ENCODE assay signal across 1 cellular context in the genomic region with DNA sequence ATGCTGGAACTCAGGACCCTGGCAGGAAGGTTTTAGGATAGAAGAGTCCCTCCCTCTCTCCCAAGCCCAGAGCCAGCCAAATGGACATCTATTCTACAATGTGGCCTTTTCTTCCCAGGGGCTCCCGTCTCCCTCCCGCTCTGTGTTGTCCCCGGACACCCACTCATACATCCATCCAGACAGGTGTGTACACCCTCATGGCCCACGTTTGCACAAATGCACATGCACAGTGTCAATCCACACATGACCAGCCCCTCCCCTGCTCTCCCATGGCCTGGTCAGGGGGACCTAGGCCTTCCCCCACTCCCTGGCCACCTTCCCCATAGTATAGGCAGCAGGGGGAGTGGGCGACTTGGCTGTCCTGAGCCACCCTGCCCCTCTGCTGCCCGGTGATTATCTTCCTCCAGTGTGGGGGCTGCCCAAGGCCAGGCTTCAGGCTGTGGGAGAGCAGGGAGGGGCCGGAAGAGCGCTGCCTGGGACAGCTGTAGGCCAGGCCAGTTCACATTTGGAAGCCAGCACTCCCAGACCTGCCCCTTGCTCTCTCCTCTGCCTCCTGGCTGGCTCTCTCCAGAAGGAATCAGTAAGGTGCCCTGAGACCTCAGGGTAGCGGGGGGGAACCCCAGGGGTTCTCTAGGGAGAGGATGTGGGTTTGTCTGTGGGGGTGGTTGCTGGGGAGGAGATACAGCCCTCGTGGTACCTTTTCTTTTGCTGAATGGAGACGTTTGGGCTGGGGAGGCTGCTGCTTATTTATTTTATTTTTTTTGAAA.
TF ChIP-seq lines count a peak whose summit lies in the region.

No MANE protein-coding gene starts in this region.

TF ChIP-seq in HEK293, 187 proteins besides CTCF, POLR2A, EP300 and RAD21 (continued from another document):
- TF ChIP-seq, protein P1, sequence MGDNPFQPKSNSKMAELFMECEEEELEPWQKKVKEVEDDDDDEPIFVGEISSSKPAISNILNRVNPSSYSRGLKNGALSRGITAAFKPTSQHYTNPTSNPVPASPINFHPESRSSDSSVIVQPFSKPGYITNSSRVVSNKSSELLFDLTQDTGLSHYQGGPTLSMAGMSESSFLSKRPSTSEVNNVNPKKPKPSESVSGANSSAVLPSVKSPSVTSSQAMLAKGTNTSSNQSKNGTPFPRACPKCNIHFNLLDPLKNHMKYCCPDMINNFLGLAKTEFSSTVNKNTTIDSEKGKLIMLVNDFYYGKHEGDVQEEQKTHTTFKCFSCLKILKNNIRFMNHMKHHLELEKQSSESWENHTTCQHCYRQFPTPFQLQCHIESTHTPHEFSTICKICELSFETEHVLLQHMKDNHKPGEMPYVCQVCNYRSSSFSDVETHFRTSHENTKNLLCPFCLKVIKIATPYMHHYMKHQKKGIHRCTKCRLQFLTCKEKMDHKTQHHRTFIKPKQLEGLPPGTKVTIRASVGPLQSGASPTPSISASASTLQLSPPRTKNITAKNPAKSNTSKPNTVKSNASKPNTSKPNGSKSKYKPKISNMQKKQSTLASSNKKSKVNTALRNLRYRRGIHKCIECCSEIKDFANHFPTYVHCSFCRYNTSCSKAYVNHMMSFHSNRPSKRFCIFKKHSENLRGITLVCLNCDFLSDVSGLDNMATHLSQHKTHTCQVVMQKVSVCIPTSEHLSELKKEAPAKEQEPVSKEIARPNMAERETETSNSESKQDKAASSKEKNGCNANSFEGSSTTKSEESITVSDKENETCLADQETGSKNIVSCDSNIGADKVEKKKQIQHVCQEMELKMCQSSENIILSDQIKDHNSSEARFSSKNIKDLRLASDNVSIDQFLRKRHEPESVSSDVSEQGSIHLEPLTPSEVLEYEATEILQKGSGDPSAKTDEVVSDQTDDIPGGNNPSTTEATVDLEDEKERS (tag by site-specific recombination; IDR thresholded peaks at IDR 0.05): no peak
- TF ChIP-seq, protein P2, sequence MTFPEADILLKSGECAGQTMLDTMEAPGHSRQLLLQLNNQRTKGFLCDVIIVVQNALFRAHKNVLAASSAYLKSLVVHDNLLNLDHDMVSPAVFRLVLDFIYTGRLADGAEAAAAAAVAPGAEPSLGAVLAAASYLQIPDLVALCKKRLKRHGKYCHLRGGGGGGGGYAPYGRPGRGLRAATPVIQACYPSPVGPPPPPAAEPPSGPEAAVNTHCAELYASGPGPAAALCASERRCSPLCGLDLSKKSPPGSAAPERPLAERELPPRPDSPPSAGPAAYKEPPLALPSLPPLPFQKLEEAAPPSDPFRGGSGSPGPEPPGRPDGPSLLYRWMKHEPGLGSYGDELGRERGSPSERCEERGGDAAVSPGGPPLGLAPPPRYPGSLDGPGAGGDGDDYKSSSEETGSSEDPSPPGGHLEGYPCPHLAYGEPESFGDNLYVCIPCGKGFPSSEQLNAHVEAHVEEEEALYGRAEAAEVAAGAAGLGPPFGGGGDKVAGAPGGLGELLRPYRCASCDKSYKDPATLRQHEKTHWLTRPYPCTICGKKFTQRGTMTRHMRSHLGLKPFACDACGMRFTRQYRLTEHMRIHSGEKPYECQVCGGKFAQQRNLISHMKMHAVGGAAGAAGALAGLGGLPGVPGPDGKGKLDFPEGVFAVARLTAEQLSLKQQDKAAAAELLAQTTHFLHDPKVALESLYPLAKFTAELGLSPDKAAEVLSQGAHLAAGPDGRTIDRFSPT (tag by site-specific recombination; IDR thresholded peaks at IDR 0.05): no peak
- no peak for TF ChIP-seq ZNF10 (tag by site-specific recombination; IDR thresholded peaks at IDR 0.05)
- no peak for TF ChIP-seq OSR2 (tag by site-specific recombination; IDR thresholded peaks at IDR 0.05)
- TF ChIP-seq ZNF585B (tag by site-specific recombination; IDR thresholded peaks at IDR 0.05): no peak
- TF ChIP-seq, protein P3, sequence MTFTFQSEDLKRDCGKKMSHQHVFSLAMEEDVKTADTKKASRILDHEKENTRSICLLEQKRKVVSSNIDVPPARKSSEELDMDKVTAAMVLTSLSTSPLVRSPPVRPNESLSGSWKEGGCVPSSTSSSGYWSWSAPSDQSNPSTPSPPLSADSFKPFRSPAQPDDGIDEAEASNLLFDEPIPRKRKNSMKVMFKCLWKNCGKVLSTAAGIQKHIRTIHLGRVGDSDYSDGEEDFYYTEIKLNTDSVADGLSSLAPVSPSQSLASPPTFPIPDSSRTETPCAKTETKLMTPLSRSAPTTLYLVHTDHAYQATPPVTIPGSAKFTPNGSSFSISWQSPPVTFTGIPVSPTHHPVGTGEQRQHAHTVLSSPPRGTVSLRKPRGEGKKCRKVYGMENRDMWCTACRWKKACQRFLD (tag by site-specific recombination; IDR thresholded peaks at IDR 0.05): no peak
- TF ChIP-seq, protein P4, sequence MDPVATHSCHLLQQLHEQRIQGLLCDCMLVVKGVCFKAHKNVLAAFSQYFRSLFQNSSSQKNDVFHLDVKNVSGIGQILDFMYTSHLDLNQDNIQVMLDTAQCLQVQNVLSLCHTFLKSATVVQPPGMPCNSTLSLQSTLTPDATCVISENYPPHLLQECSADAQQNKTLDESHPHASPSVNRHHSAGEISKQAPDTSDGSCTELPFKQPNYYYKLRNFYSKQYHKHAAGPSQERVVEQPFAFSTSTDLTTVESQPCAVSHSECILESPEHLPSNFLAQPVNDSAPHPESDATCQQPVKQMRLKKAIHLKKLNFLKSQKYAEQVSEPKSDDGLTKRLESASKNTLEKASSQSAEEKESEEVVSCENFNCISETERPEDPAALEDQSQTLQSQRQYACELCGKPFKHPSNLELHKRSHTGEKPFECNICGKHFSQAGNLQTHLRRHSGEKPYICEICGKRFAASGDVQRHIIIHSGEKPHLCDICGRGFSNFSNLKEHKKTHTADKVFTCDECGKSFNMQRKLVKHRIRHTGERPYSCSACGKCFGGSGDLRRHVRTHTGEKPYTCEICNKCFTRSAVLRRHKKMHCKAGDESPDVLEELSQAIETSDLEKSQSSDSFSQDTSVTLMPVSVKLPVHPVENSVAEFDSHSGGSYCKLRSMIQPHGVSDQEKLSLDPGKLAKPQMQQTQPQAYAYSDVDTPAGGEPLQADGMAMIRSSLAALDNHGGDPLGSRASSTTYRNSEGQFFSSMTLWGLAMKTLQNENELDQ (tag by site-specific recombination; IDR thresholded peaks at IDR 0.05; ENCODE audit: low read depth): no peak
- TF ChIP-seq, protein P5, sequence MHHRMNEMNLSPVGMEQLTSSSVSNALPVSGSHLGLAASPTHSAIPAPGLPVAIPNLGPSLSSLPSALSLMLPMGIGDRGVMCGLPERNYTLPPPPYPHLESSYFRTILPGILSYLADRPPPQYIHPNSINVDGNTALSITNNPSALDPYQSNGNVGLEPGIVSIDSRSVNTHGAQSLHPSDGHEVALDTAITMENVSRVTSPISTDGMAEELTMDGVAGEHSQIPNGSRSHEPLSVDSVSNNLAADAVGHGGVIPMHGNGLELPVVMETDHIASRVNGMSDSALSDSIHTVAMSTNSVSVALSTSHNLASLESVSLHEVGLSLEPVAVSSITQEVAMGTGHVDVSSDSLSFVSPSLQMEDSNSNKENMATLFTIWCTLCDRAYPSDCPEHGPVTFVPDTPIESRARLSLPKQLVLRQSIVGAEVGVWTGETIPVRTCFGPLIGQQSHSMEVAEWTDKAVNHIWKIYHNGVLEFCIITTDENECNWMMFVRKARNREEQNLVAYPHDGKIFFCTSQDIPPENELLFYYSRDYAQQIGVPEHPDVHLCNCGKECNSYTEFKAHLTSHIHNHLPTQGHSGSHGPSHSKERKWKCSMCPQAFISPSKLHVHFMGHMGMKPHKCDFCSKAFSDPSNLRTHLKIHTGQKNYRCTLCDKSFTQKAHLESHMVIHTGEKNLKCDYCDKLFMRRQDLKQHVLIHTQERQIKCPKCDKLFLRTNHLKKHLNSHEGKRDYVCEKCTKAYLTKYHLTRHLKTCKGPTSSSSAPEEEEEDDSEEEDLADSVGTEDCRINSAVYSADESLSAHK (tag by site-specific recombination; IDR thresholded peaks at IDR 0.05): no peak
- TF ChIP-seq EGR2 (tag by site-specific recombination; IDR thresholded peaks at IDR 0.05; ENCODE audit: low read depth): peak; percentile 91
- no peak for TF ChIP-seq ZNF707 (tag by site-specific recombination; IDR thresholded peaks at IDR 0.05)
- no peak for TF ChIP-seq ZNF837 (tag by site-specific recombination; IDR thresholded peaks at IDR 0.05)
- TF ChIP-seq, protein P6, sequence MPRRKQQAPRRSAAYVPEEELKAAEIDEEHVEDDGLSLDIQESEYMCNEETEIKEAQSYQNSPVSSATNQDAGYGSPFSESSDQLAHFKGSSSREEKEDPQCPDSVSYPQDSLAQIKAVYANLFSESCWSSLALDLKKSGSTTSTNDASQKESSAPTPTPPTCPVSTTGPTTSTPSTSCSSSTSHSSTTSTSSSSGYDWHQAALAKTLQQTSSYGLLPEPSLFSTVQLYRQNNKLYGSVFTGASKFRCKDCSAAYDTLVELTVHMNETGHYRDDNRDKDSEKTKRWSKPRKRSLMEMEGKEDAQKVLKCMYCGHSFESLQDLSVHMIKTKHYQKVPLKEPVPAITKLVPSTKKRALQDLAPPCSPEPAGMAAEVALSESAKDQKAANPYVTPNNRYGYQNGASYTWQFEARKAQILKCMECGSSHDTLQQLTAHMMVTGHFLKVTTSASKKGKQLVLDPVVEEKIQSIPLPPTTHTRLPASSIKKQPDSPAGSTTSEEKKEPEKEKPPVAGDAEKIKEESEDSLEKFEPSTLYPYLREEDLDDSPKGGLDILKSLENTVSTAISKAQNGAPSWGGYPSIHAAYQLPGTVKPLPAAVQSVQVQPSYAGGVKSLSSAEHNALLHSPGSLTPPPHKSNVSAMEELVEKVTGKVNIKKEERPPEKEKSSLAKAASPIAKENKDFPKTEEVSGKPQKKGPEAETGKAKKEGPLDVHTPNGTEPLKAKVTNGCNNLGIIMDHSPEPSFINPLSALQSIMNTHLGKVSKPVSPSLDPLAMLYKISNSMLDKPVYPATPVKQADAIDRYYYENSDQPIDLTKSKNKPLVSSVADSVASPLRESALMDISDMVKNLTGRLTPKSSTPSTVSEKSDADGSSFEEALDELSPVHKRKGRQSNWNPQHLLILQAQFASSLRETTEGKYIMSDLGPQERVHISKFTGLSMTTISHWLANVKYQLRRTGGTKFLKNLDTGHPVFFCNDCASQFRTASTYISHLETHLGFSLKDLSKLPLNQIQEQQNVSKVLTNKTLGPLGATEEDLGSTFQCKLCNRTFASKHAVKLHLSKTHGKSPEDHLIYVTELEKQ (tag by site-specific recombination; IDR thresholded peaks at IDR 0.05; ENCODE audit: borderline replicate concordance): no peak
- TF ChIP-seq ZNF341 (tag by site-specific recombination; IDR thresholded peaks at IDR 0.05; ENCODE audit: low read depth): peak; percentile 84
- TF ChIP-seq, protein P7, sequence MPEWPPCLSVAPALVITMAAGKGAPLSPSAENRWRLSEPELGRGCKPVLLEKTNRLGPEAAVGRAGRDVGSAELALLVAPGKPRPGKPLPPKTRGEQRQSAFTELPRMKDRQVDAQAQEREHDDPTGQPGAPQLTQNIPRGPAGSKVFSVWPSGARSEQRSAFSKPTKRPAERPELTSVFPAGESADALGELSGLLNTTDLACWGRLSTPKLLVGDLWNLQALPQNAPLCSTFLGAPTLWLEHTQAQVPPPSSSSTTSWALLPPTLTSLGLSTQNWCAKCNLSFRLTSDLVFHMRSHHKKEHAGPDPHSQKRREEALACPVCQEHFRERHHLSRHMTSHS (tag by site-specific recombination; IDR thresholded peaks at IDR 0.05): no peak
- no peak for TF ChIP-seq HOXC10 (CRISPR knock-in tag; IDR thresholded peaks at IDR 0.05)
